ENCODE assay signal across 25 cellular contexts in genomic region chr9:114643906-114644305, GRCh38. TPM values are rescaled to one million over a fixed set of nuclear protein-coding genes. Genes with fewer than 3 reads are reported as not detected.
"Had no signal": no experiment of that assay in that cellular context is flagged by ENCODE, and none has a peak within 500 bp of the region (broad histone marks: within the 10 kb centered on the region; RNA-seq: fewer than 3 reads in every experiment).

No MANE protein-coding gene starts in this region.

- H3K27ac ChIP-seq: adrenal gland, gastrocnemius medialis, left lung, ovary, right lobe of liver, thyroid gland had no signal

- H3K4me1 Mint-ChIP-seq: activated CD4-positive, alpha-beta memory T cell treated with anti-CD3 and anti-CD28 coated beads, Interleukin-2, amount 10 ng/mL, durations not matched to agents 7 days and 5 days; activated CD8-positive, alpha-beta memory T cell treated with anti-CD3 and anti-CD28 coated beads, Interleukin-2, amount 10 ng/mL, durations not matched to agents 7 days and 5 days; brain had no signal

- H3K27ac Mint-ChIP-seq: activated CD4-positive, alpha-beta memory T cell treated with anti-CD3 and anti-CD28 coated beads, Interleukin-2, amount 10 ng/mL, durations not matched to agents 7 days and 5 days; activated CD8-positive, alpha-beta memory T cell treated with anti-CD3 and anti-CD28 coated beads, Interleukin-2, amount 10 ng/mL, durations not matched to agents 7 days and 5 days; brain; stimulated activated memory B cell treated with anti-CD40 and anti-IgM and Interleukin-4, amounts not matched to agents 10 μg/mL and 1 μg/mL and 100 μg/mL, for 72 hours had no signal

- H3K4me3 Mint-ChIP-seq: activated CD4-positive, alpha-beta memory T cell treated with anti-CD3 and anti-CD28 coated beads, Interleukin-2, amount 10 ng/mL, durations not matched to agents 7 days and 5 days; activated CD8-positive, alpha-beta memory T cell treated with anti-CD3 and anti-CD28 coated beads, Interleukin-2, amount 10 ng/mL, durations not matched to agents 7 days and 5 days; activated T-cell treated with anti-CD3 and anti-CD28 coated beads, Interleukin-2, amount 50 U/mL, for 4 hours; brain; stimulated activated memory B cell treated with anti-CD40 and anti-IgM and Interleukin-4, amounts not matched to agents 10 μg/mL and 1 μg/mL and 100 μg/mL, for 72 hours had no signal

- DNase-seq: activated CD4-positive, alpha-beta memory T cell treated with anti-CD3 and anti-CD28 coated beads, Interleukin-2, amount 10 ng/mL, durations not matched to agents 7 days and 5 days; activated CD4-positive, alpha-beta T cell treated with anti-CD3 and anti-CD28 coated beads for 48 hours; activated CD4-positive, CD25-positive, alpha-beta regulatory T cell; activated CD8-positive, alpha-beta memory T cell treated with anti-CD3 and anti-CD28 coated beads, Interleukin-2, amount 10 ng/mL, durations not matched to agents 7 days and 5 days; activated naive CD4-positive, alpha-beta T cell treated with anti-CD3 and anti-CD28 coated beads, Interleukin-2, amount 50 U/mL, for 16 hours; activated T-cell treated with anti-CD3 and anti-CD28 coated beads, Interleukin-2, amount 50 U/mL, for 4 hours; adrenal gland; cortex of kidney; effector CD4-positive, alpha-beta T cell; gastrocnemius medialis; left lung; ovary; SK-N-SH; stimulated activated CD4-positive, alpha-beta T cell treated with anti-CD3 and anti-CD28 coated beads, Interleukin-4, amount 100 ng/mL, for 24 hours; T-helper 9 cell; thyroid gland had no signal

- H3K36me3 ChIP-seq: ovary had no signal

- H3K27me3 Mint-ChIP-seq: activated CD4-positive, alpha-beta memory T cell treated with anti-CD3 and anti-CD28 coated beads, Interleukin-2, amount 10 ng/mL, durations not matched to agents 7 days and 5 days; activated CD8-positive, alpha-beta memory T cell treated with anti-CD3 and anti-CD28 coated beads, Interleukin-2, amount 10 ng/mL, durations not matched to agents 7 days and 5 days; stimulated activated memory B cell treated with anti-CD40 and anti-IgM and Interleukin-4, amounts not matched to agents 10 μg/mL and 1 μg/mL and 100 μg/mL, for 72 hours had no signal

- H3K9me3 Mint-ChIP-seq: activated CD4-positive, alpha-beta memory T cell treated with anti-CD3 and anti-CD28 coated beads, Interleukin-2, amount 10 ng/mL, durations not matched to agents 7 days and 5 days had no signal

- H3K9me3 ChIP-seq: adrenal gland, left lung, ovary, right lobe of liver, SK-N-SH, thyroid gland had no signal

- H3K27me3 ChIP-seq: adrenal gland, gastrocnemius medialis, left lung, ovary, right lobe of liver, thyroid gland had no signal

- H3K4me3 ChIP-seq: adrenal gland, gastrocnemius medialis, left lung, ovary, right lobe of liver, smooth muscle cell, thyroid gland had no signal

- ATAC-seq: activated CD8-positive, alpha-beta memory T cell treated with anti-CD3 and anti-CD28 coated beads, Interleukin-2, amount 10 ng/mL, durations not matched to agents 7 days and 5 days; activated T-cell treated with anti-CD3 and anti-CD28 coated beads, Interleukin-2, amount 50 U/mL, for 4 hours; gastrocnemius medialis; left lung; right lobe of liver; stimulated activated memory B cell treated with anti-CD40 and anti-IgM and Interleukin-4, amounts not matched to agents 10 μg/mL and 1 μg/mL and 100 μg/mL, for 72 hours had no signal

- H3K4me1 ChIP-seq: adrenal gland, gastrocnemius medialis, right lobe of liver, thyroid gland had no signal

- H3K9ac ChIP-seq: SK-N-SH had no signal

RNA-seq across cellular contexts. Expression of gene TEX53, which starts 13.7 kb away (rescaled TPM):
- total RNA-seq: activated CD4-positive, alpha-beta memory T cell treated with anti-CD3 and anti-CD28 coated beads, Interleukin-2, amount 10 ng/mL, durations not matched to agents 7 days and 5 days; activated CD8-positive, alpha-beta memory T cell treated with anti-CD3 and anti-CD28 coated beads, Interleukin-2, amount 10 ng/mL, durations not matched to agents 7 days and 5 days; activated T-cell treated with anti-CD3 and anti-CD28 coated beads, Interleukin-2, amount 50 U/mL, for 4 hours; adrenal gland; gastrocnemius medialis; kidney epithelial cell; left lung; lung microvascular endothelial cell; ovary; pulmonary artery endothelial cell; right lobe of liver; smooth muscle cell; thyroid gland; urinary bladder had no signal
- polyA plus RNA-seq: adrenal gland, esophagus, ovary, SK-N-SH, smooth muscle cell, urinary bladder had no signal

RNA-seq across cellular contexts. Expression of gene TEX48, which starts 38.1 kb away (rescaled TPM):
- total RNA-seq: adrenal gland, gastrocnemius medialis, kidney epithelial cell, left lung, lung microvascular endothelial cell, ovary, pulmonary artery endothelial cell, right lobe of liver, smooth muscle cell, thyroid gland, urinary bladder had no signal
- polyA plus RNA-seq: adrenal gland, esophagus, ovary, smooth muscle cell, urinary bladder had no signal
